Comparison of ENCODE assay signal across 22 cellular contexts in genomic region chr6:11018225-11018624, GRCh38. TPM values are rescaled to one million over a fixed set of nuclear protein-coding genes. Genes with fewer than 3 reads are reported as not detected.
"Had no signal": no experiment of that assay in that cellular context is flagged by ENCODE, and none has a peak within 500 bp of the region (broad histone marks: within the 10 kb centered on the region; RNA-seq: fewer than 3 reads in every experiment).

No MANE protein-coding gene starts in this region.

- ATAC-seq: activated CD4-positive, alpha-beta T cell treated with anti-CD3 and anti-CD28 coated beads for 36 hours; activated T-cell treated with anti-CD3 and anti-CD28 coated beads, Interleukin-2, amount 50 U/mL, for 72 hours; effector memory CD8-positive, alpha-beta T cell; gastroesophageal sphincter; right cardiac atrium had no signal

- H3K9me3 Mint-ChIP-seq: activated naive CD4-positive, alpha-beta T cell treated with anti-CD3 and anti-CD28 coated beads for 36 hours; activated naive CD8-positive, alpha-beta T cell treated with anti-CD3 and anti-CD28 coated beads, Interleukin-2, amount 10 ng/mL, durations not matched to agents 7 days and 5 days; activated T-cell treated with anti-CD3 and anti-CD28 coated beads, Interleukin-2, amount 50 U/mL, for 72 hours; effector memory CD8-positive, alpha-beta T cell; nephron had no signal

- H3K27ac ChIP-seq: gastroesophageal sphincter, hepatocyte, left ventricle myocardium inferior, spleen, tibial nerve had no signal

- H3K27me3 ChIP-seq: hepatocyte, tibial nerve had no signal

- H3K4me1 Mint-ChIP-seq: activated CD4-positive, alpha-beta T cell treated with anti-CD3 and anti-CD28 coated beads for 36 hours; activated naive CD8-positive, alpha-beta T cell treated with anti-CD3 and anti-CD28 coated beads, Interleukin-2, amount 10 ng/mL, durations not matched to agents 7 days and 5 days had no signal

- H3K4me3 Mint-ChIP-seq: activated CD4-positive, alpha-beta T cell treated with anti-CD3 and anti-CD28 coated beads for 36 hours; activated naive CD4-positive, alpha-beta T cell treated with anti-CD3 and anti-CD28 coated beads for 36 hours; activated naive CD8-positive, alpha-beta T cell treated with anti-CD3 and anti-CD28 coated beads, Interleukin-2, amount 10 ng/mL, durations not matched to agents 7 days and 5 days; activated T-cell treated with anti-CD3 and anti-CD28 coated beads, Interleukin-2, amount 50 U/mL, for 72 hours; effector memory CD8-positive, alpha-beta T cell; nephron had no signal

- DNase-seq: activated CD4-positive, alpha-beta T cell treated with anti-CD3 and anti-CD28 coated beads for 36 hours; activated CD4-positive, CD25-positive, alpha-beta regulatory T cell; activated naive CD4-positive, alpha-beta T cell treated with anti-CD3 and anti-CD28 coated beads for 36 hours; activated naive CD8-positive, alpha-beta T cell treated with anti-CD3 and anti-CD28 coated beads, Interleukin-2, amount 10 ng/mL, durations not matched to agents 7 days and 5 days; activated T-cell treated with anti-CD3 and anti-CD28 coated beads for 4 hours; activated T-cell treated with anti-CD3 and anti-CD28 coated beads, Interleukin-2, amount 50 U/mL, for 72 hours; caudate nucleus; cortex of kidney; effector memory CD8-positive, alpha-beta T cell; islet precursor cell; left ventricle myocardium inferior; mammary epithelial cell; posterior cingulate gyrus; right cardiac atrium; spleen; stimulated activated naive CD4-positive, alpha-beta T cell had no signal

- H3K36me3 ChIP-seq: gastroesophageal sphincter, left ventricle myocardium inferior, spleen, tibial nerve had no signal

- H3K4me3 ChIP-seq: gastroesophageal sphincter, hepatocyte, left ventricle myocardium inferior, spleen, tibial nerve had no signal

- H3K4me2 ChIP-seq: hepatocyte had no signal

- H3K36me3 Mint-ChIP-seq: activated naive CD8-positive, alpha-beta T cell treated with anti-CD3 and anti-CD28 coated beads, Interleukin-2, amount 10 ng/mL, durations not matched to agents 7 days and 5 days had no signal

- FAIRE-seq: astrocyte, endothelial cell of umbilical vein had no signal

- H3K4me1 ChIP-seq: spleen had no signal

- H3K27ac Mint-ChIP-seq: activated CD4-positive, alpha-beta T cell treated with anti-CD3 and anti-CD28 coated beads for 36 hours; activated naive CD4-positive, alpha-beta T cell treated with anti-CD3 and anti-CD28 coated beads for 36 hours; activated naive CD8-positive, alpha-beta T cell treated with anti-CD3 and anti-CD28 coated beads, Interleukin-2, amount 10 ng/mL, durations not matched to agents 7 days and 5 days; activated T-cell treated with anti-CD3 and anti-CD28 coated beads, Interleukin-2, amount 50 U/mL, for 72 hours; effector memory CD8-positive, alpha-beta T cell; nephron had no signal

- H3K9me3 ChIP-seq: gastroesophageal sphincter, left ventricle myocardium inferior, spleen, tibial nerve had no signal

- H2AFZ ChIP-seq: hepatocyte had no signal

RNA-seq across cellular contexts. Expression of gene ELOVL2, which starts 25.9 kb away (rescaled TPM):
- total RNA-seq: activated CD4-positive, alpha-beta T cell treated with anti-CD3 and anti-CD28 coated beads for 36 hours; activated naive CD4-positive, alpha-beta T cell treated with anti-CD3 and anti-CD28 coated beads for 36 hours; activated naive CD8-positive, alpha-beta T cell treated with anti-CD3 and anti-CD28 coated beads, Interleukin-2, amount 10 ng/mL, durations not matched to agents 7 days and 5 days; endothelial cell of umbilical vein; mammary epithelial cell; spleen had no signal
- polyA plus RNA-seq: endothelial cell of umbilical vein, mammary epithelial cell had no signal
